In the genomic region with DNA sequence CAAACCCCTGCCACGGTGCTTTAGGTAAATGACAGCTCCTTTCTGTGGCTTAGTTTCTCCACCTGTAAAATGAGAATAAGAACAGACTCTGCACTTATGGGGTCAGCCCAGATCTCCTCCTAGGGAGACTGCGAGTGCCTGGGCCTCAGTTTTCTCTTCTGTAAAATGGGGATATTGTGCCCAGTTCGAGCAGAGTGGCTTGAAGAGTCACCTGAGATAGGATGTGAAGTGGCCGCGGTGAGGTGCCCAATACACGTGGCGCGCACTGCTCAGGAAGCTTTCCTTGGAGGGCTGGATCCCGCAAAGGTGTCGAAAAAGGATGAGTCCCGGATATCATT, we compare ENCODE assay signal across 9 cellular contexts. TPM values are rescaled to one million over a fixed set of nuclear protein-coding genes. Genes with fewer than 3 reads are reported as not detected.
DNase-seq lines count a peak whose midpoint lies in the region; ATAC-seq and TF ChIP-seq lines count a peak whose summit lies in the region.
"Had no signal": no experiment of that assay in that cellular context is flagged by ENCODE, and none has a peak within 500 bp of the region (broad histone marks: within the 10 kb centered on the region; RNA-seq: fewer than 3 reads in every experiment).

No MANE protein-coding gene starts in this region.

- DNase-seq in right cardiac atrium (no peak), right atrium auricular region (ENCODE audit: low spot score) (no peak), NCI-H524 (lab: John Stamatoyannopoulos, UW) (no peak), omental fat pad (ENCODE audit: low spot score) (no peak)
- DNase-seq in activated CD8-positive, alpha-beta memory T cell treated with anti-CD3 and anti-CD28 coated beads, Interleukin-2, amount 10 ng/mL, durations not matched to agents 7 days and 5 days = no peak
- DNase-seq: midbrain had no signal

- H3K4me1 ChIP-seq in right cardiac atrium (ENCODE audit: control insufficient read depth, insufficient read depth, low read length) (peaks cover 4% of the 10 kb centered on the region), right atrium auricular region (peaks cover 0 to 26% of the 10 kb centered on the region in 2 donors), mesodermal cell (ENCODE audit: control insufficient read depth, insufficient read depth, low read length, poor library complexity, severe bottlenecking) (peaks cover 8% of the 10 kb centered on the region)

- CTCF ChIA-PET in activated CD8-positive, alpha-beta memory T cell treated with anti-CD3 and anti-CD28 coated beads, Interleukin-2, amount 10 ng/mL, durations not matched to agents 7 days and 5 days (lab: Charles Lee) = interaction anchor here (1.4 to 5.1 kb wide), 4 partner anchors 10 to 40 kb away, joined by 3 to 43 read pairs (median 8); no protein-coding TSS in a partner anchor

- peak overlapping the region in 4 of 5 experiments; percentile 21 to 70 (median 52) for H3K27ac Mint-ChIP-seq in brain
- no peak overlapping the region for H3K27ac Mint-ChIP-seq in activated CD8-positive, alpha-beta memory T cell treated with anti-CD3 and anti-CD28 coated beads, Interleukin-2, amount 10 ng/mL, durations not matched to agents 7 days and 5 days

- peaks cover 0 to 5% (median 0%) of the 10 kb centered on the region in 5 experiments for H3K9me3 Mint-ChIP-seq in brain
- no peaks in the 10 kb centered on the region for H3K9me3 Mint-ChIP-seq in activated CD8-positive, alpha-beta memory T cell treated with anti-CD3 and anti-CD28 coated beads, Interleukin-2, amount 10 ng/mL, durations not matched to agents 7 days and 5 days (ENCODE audit: low read depth)

- peaks cover 55% of the 10 kb centered on the region for H3K4me1 Mint-ChIP-seq in brain
- peaks cover 32% of the 10 kb centered on the region for H3K4me1 Mint-ChIP-seq in activated CD8-positive, alpha-beta memory T cell treated with anti-CD3 and anti-CD28 coated beads, Interleukin-2, amount 10 ng/mL, durations not matched to agents 7 days and 5 days

- H3K27me3 ChIP-seq in right cardiac atrium (ENCODE audit: control insufficient read depth, insufficient read depth) = no peaks in the 10 kb centered on the region
- no peaks in the 10 kb centered on the region for H3K27me3 ChIP-seq in right atrium auricular region

- TF ChIP-seq CTCF in right atrium auricular region (IDR thresholded peaks at IDR 0.05) (no peak), brain (conservative IDR thresholded peaks at IDR 0.05) (no peak), omental fat pad (IDR thresholded peaks at IDR 0.05) (no peak)

- H3K4me3 ChIP-seq in right cardiac atrium (ENCODE audit: low read length) = peak overlapping the region; percentile 73
- H3K4me3 ChIP-seq in right atrium auricular region = peak overlapping the region in 1 of 2 donors; percentile 57
- H3K4me3 ChIP-seq in mesodermal cell (ENCODE audit: extremely low read depth, insufficient read depth, low read length, poor library complexity, severe bottlenecking) = peak overlapping the region; percentile 40

- intact Hi-C loops in right cardiac atrium (cut with DNase I) = no loop called here

- H3K36me3 ChIP-seq in right atrium auricular region (no peaks in the 10 kb centered on the region), mesodermal cell (ENCODE audit: control insufficient read depth, insufficient read depth, low read length) (no peaks in the 10 kb centered on the region)

- peak overlapping the region; percentile 66 to 79 (median 75) for H3K4me3 Mint-ChIP-seq in brain
- no peak overlapping the region for H3K4me3 Mint-ChIP-seq in activated CD8-positive, alpha-beta memory T cell treated with anti-CD3 and anti-CD28 coated beads, Interleukin-2, amount 10 ng/mL, durations not matched to agents 7 days and 5 days

- 67% methylated on average over 11 of the region's 11 CpGs for WGBS in right cardiac atrium
- WGBS in mesodermal cell (ENCODE audit: insufficient coverage in 2 of 2), 2 experiments = 80 to 88% methylated on average over 3 to 11 of the region's 11 CpGs

- H3K27me3 Mint-ChIP-seq in brain = peaks cover 3% of the 10 kb centered on the region
- peaks cover 49% of the 10 kb centered on the region for H3K27me3 Mint-ChIP-seq in activated CD8-positive, alpha-beta memory T cell treated with anti-CD3 and anti-CD28 coated beads, Interleukin-2, amount 10 ng/mL, durations not matched to agents 7 days and 5 days

- no peak for ATAC-seq in right cardiac atrium
- no peak for ATAC-seq in activated CD8-positive, alpha-beta memory T cell treated with anti-CD3 and anti-CD28 coated beads, Interleukin-2, amount 10 ng/mL, durations not matched to agents 7 days and 5 days
- ATAC-seq in HG03342 (IDR thresholded peaks at IDR 0.05; ENCODE audit: unreplicated experiment) = no peak
- no peak for ATAC-seq in omental fat pad (ENCODE audit: low FRiP score)

- no peaks in the 10 kb centered on the region for H3K36me3 Mint-ChIP-seq in brain
- no peaks in the 10 kb centered on the region for H3K36me3 Mint-ChIP-seq in activated CD8-positive, alpha-beta memory T cell treated with anti-CD3 and anti-CD28 coated beads, Interleukin-2, amount 10 ng/mL, durations not matched to agents 7 days and 5 days

- no peak overlapping the region for H3K27ac ChIP-seq in right cardiac atrium (ENCODE audit: low read length)
- no peak overlapping the region for H3K27ac ChIP-seq in right atrium auricular region
- no peak overlapping the region for H3K27ac ChIP-seq in mesodermal cell (ENCODE audit: low read depth, low read length, severe bottlenecking)

- H3K9me3 ChIP-seq in right cardiac atrium (ENCODE audit: control insufficient read depth, low read length) (no peaks in the 10 kb centered on the region), right atrium auricular region (no peaks in the 10 kb centered on the region), mesodermal cell (ENCODE audit: control insufficient read depth, low read length) (no peaks in the 10 kb centered on the region)

RNA-seq across cellular contexts. Expression of a gene that starts 0.5 kb away (rescaled TPM):
- 1 to 10 TPM in 2 of 4 donors, under 1 TPM in 2; 0.74 to 1.6 (median 0.99) TPM for total RNA-seq in right cardiac atrium
- 0.95 TPM for polyA plus RNA-seq in right cardiac atrium
- under 1 TPM; 0.33 to 0.51 TPM for total RNA-seq in right atrium auricular region
- 30.2 TPM for polyA plus RNA-seq in brain (ENCODE audit: insufficient read depth, low read depth, low replicate concordance)
- 9.8 TPM for polyA plus RNA-seq in mesodermal cell (2013, experiment 1 of 2)
- 6.7 TPM for polyA plus RNA-seq in mesodermal cell (2013, experiment 2 of 2)
- total RNA-seq in activated CD8-positive, alpha-beta memory T cell treated with anti-CD3 and anti-CD28 coated beads, Interleukin-2, amount 10 ng/mL, durations not matched to agents 7 days and 5 days = under 1 TPM in 1 of 2 experiments, not detected in 1; 0.61 TPM
- 1 to 10 TPM; 1.5 to 2.5 (median 1.7) TPM for total RNA-seq in omental fat pad
